In genomic region chr17:6548578-6549330, GRCh38 we compare ENCODE assay signal across 7 cellular contexts. TPM values are rescaled to one million over a fixed set of nuclear protein-coding genes. Genes with fewer than 3 reads are reported as not detected.
DNase-seq lines count a peak whose midpoint lies in the region; ATAC-seq, FAIRE-seq and TF ChIP-seq lines count a peak whose summit lies in the region.

No MANE protein-coding gene starts in this region.

- H3K27ac ChIP-seq in GM12878 (ENCODE audit: control insufficient read depth, insufficient read depth) (0 out of 2 replicates have a peak overlapping the region, but pooled peaks have one; percentile 32), osteoblast (ENCODE audit: low read depth, low read length) (no peak overlapping the region)

- peak; percentile 88 for FAIRE-seq in GM12878 (lab: Jason Lieb, UNC)

- peak overlapping the region in 1 of 2 donors; percentile 15 for H3K27ac Mint-ChIP-seq in effector memory CD8-positive, alpha-beta T cell

- POLR2A ChIA-PET in GM12878 (lab: Charles Lee), result interaction anchor here (0.5 kb wide), 1 partner anchor 18 kb away, joined by 4 read pairs; no protein-coding TSS in a partner anchor

- in situ Hi-C loops in GM12878 (cut with MboI), result no loop called here

- ATAC-seq in HG03108 (IDR thresholded peaks at IDR 0.05; ENCODE audit: unreplicated experiment) (peak; percentile 83), GM12878 (peak; percentile 83)
- no peak for ATAC-seq in effector memory CD8-positive, alpha-beta T cell (replicated peaks)

- RAD21 ChIA-PET in GM12878 (lab: Charles Lee; ENCODE audit: unreplicated experiment), result no interaction called here

- no peaks in the 10 kb centered on the region for H3K36me3 Mint-ChIP-seq in effector memory CD8-positive, alpha-beta T cell (ENCODE audit: insufficient read depth)

- peak; percentile 75 for DNase-seq in GM19238 (ENCODE audit: insufficient read length, low spot score)
- DNase-seq in GM12878 (ENCODE audit: low read depth, low spot score), result peak; percentile 28
- peak; percentile 88 for DNase-seq in osteoblast (ENCODE audit: insufficient read length, low spot score, missing footprints)
- DNase-seq in effector memory CD8-positive, alpha-beta T cell, result no peak
- DNase-seq in NCI-H1417 (lab: John Stamatoyannopoulos, UW), result no peak
- no peak for DNase-seq in GOT3 (lab: John Stamatoyannopoulos, UW)

- H3K9me3 Mint-ChIP-seq in effector memory CD8-positive, alpha-beta T cell, result no peaks in the 10 kb centered on the region

- TF ChIP-seq POLR2A in GM12878 (IDR thresholded peaks at IDR 0.05; ENCODE audit: low read depth, low read length), result no peak

- H3K79me2 ChIP-seq in GM12878 (ENCODE audit: control insufficient read depth, insufficient read depth, low read length) (no peaks in the 10 kb centered on the region), osteoblast (ENCODE audit: insufficient read depth, low read length) (no peaks in the 10 kb centered on the region)

- H3K4me1 Mint-ChIP-seq in effector memory CD8-positive, alpha-beta T cell (ENCODE audit: low read depth in 2 of 2), result peaks cover 4 to 10% of the 10 kb centered on the region in 2 donors

- SMC1A ChIA-PET in GM12878 (lab: Charles Lee; ENCODE audit: uncharacterized antibody, unreplicated experiment), result interaction anchor here (0.5 to 1.2 kb wide), 2 partner anchors 19 to 26 kb away, joined by 3 read pairs; no protein-coding TSS in a partner anchor

- peak overlapping the region; percentile 85 for H3K4me2 ChIP-seq in GM12878 (ENCODE audit: control insufficient read depth, insufficient read depth)
- peak overlapping the region; percentile 52 for H3K4me2 ChIP-seq in osteoblast (ENCODE audit: insufficient read depth, low read length)

- intact Hi-C loops in GM12878 (cut with micrococcal nuclease; ENCODE audit: unreplicated experiment), result no loop called here

- H3K4me3 ChIP-seq in GM12878 (no peak overlapping the region), osteoblast (ENCODE audit: insufficient read depth, low read length) (peak overlapping the region; percentile 17)

- peak overlapping the region; percentile 80 for H2AFZ ChIP-seq in GM12878 (ENCODE audit: control insufficient read depth, low read depth, low read length)
- H2AFZ ChIP-seq in osteoblast (ENCODE audit: low read length), result peak overlapping the region; percentile 31

- H4K20me1 ChIP-seq in GM12878 (ENCODE audit: control insufficient read depth, insufficient read depth) (no peaks in the 10 kb centered on the region; the same call in 1 of the 2 replicates), osteoblast (ENCODE audit: insufficient read depth, low read length) (peaks cover 29% of the 10 kb centered on the region)

- TF ChIP-seq CTCF in GM12878 (IDR thresholded peaks at IDR 0.05 in 2 of 3, conservative IDR thresholded peaks at IDR 0.05 in 1 of 3; ENCODE audit: control insufficient read depth in 2 of 3, extremely low read depth in 1 of 3, insufficient read depth in 1 of 3, low read depth in 3 of 3, low read length in 3 of 3) (no peak), osteoblast (IDR thresholded peaks at IDR 0.05; ENCODE audit: extremely low read depth, low read depth, low read length) (no peak)

- H3K27me3 ChIP-seq in GM12878 (replicated peaks in 1 of 2; ENCODE audit: control insufficient read depth in 2 of 2, insufficient read depth in 2 of 2, low read length in 1 of 2) (no peaks in the 10 kb centered on the region; a peak in 1 of 4 replicates), osteoblast (ENCODE audit: insufficient read depth, low read length) (no peaks in the 10 kb centered on the region)

- TF ChIP-seq EP300 in GM12878 (IDR thresholded peaks at IDR 0.05; ENCODE audit: borderline replicate concordance in 1 of 2, control insufficient read depth in 1 of 2, low read depth in 2 of 2, low read length in 2 of 2), result no peak

- H3K27me3 Mint-ChIP-seq in effector memory CD8-positive, alpha-beta T cell, result peaks cover 9 to 11% of the 10 kb centered on the region in 2 donors

- H3K9me3 ChIP-seq in GM12878 (replicated peaks; ENCODE audit: control insufficient read depth, insufficient read depth, low read length) (no peaks in the 10 kb centered on the region), osteoblast (ENCODE audit: low read depth, low read length) (no peaks in the 10 kb centered on the region)

- peaks cover 15% of the 10 kb centered on the region for H3K4me1 ChIP-seq in GM12878 (ENCODE audit: control insufficient read depth, insufficient read depth, low read length)
- H3K4me1 ChIP-seq in osteoblast (ENCODE audit: insufficient read depth, low read length), result peaks cover 13% of the 10 kb centered on the region

- H3K4me3 Mint-ChIP-seq in effector memory CD8-positive, alpha-beta T cell, result no peak overlapping the region

- WGBS in GM12878 (ENCODE audit: insufficient coverage, insufficient replicate concordance, low lambda C conversion rate, missing lambda C conversion rate), result 8% methylated on average over 11 of the region's 11 CpGs

- H3K36me3 ChIP-seq in GM12878 (ENCODE audit: control insufficient read depth in 2 of 2, insufficient read depth in 2 of 2, low read length in 1 of 2) (no peaks in the 10 kb centered on the region), osteoblast (ENCODE audit: insufficient read depth, low read length) (no peaks in the 10 kb centered on the region)

- H3K9ac ChIP-seq in GM12878 (ENCODE audit: control insufficient read depth, insufficient read depth, low read length), result no peak overlapping the region

- TF ChIP-seq RAD21 in GM12878 (IDR thresholded peaks at IDR 0.05; ENCODE audit: insufficient read depth, low read depth, low read length), result no peak

- CTCF ChIA-PET in GM12878 (lab: Yijun Ruan, JAX), result interaction anchor here (0.6 to 0.9 kb wide), 2 partner anchors 59 to 75 kb away, joined by 4 read pairs; no protein-coding TSS in a partner anchor

- no TSS peak for BruUV-seq in GM12878 (replicated peaks; lab: Mats Ljungman, UMichigan)

TF ChIP-seq in GM12878, 131 proteins besides CTCF, POLR2A, EP300 and RAD21 (continues in another document):
- TF ChIP-seq POU2F2 (IDR thresholded peaks at IDR 0.05; ENCODE audit: borderline replicate concordance, low read depth, low read length) (0 out of 3 replicates have a peak, but pooled peaks have one; percentile 7), RBBP5 (conservative IDR thresholded peaks at IDR 0.05) (no peak), STAT3 (IDR thresholded peaks at IDR 0.05; ENCODE audit: low read depth, low read length) (no peak), HDAC6 (IDR thresholded peaks at IDR 0.05; ENCODE audit: unreplicated experiment) (no peak), CREM (IDR thresholded peaks at IDR 0.05; ENCODE audit: low read depth) (peak; percentile 16; the same call in 1 of the 2 replicates), CHD4 (IDR thresholded peaks at IDR 0.05) (no peak), PKNOX1 (IDR thresholded peaks at IDR 0.05) (peak; percentile 94), TCF12 (IDR thresholded peaks at IDR 0.05; ENCODE audit: low read depth, low read length) (peak; percentile 41; the same call in 1 of the 2 replicates), BHLHE40 (IDR thresholded peaks at IDR 0.05; ENCODE audit: borderline replicate concordance in 1 of 2, low read depth in 2 of 2, low read length in 1 of 2) (peak in 1 of 2 experiments; percentile 10; a peak in 1 of 4 replicates), SKIL (IDR thresholded peaks at IDR 0.05; ENCODE audit: low read depth, poor library complexity, severe bottlenecking) (no peak)
- TF ChIP-seq, protein P1, sequence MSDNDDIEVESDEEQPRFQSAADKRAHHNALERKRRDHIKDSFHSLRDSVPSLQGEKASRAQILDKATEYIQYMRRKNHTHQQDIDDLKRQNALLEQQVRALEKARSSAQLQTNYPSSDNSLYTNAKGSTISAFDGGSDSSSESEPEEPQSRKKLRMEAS (IDR thresholded peaks at IDR 0.05; ENCODE audit: low read depth, low read length), result no peak

RNA-seq across cellular contexts. Expression of gene PITPNM3, which starts 7.6 kb away (rescaled TPM):
- total RNA-seq in GM12878 (2013; cell fraction: nucleolus; rRNA removed), result 2.3 and 2.4 TPM in 2 replicates
- 0.16 and 0.17 TPM in 2 replicates for total RNA-seq in GM12878 (2014; rRNA removed)
- total RNA-seq in GM12878 (2014; rRNA removed; fragmentation: Illumina TruSeq; extraction: Trizol), result 0.14 and 0.22 TPM in 2 replicates
- total RNA-seq in GM12878 (2021), result 0.21 and 0.49 TPM in 2 replicates
- polyA plus RNA-seq in GM12878 (2011; ENCODE audit: low read depth), result 0.12 TPM
- 0.16 and 0.27 TPM in 2 replicates for polyA plus RNA-seq in GM12878 (2011; rRNA removed)
- polyA plus RNA-seq in GM12878 (2011; cell fraction: cytosol; rRNA removed), result 0.18 and 0.22 TPM in 2 replicates
- polyA plus RNA-seq in GM12878 (2011; cell fraction: nucleus; rRNA removed), result 1.1 TPM in 2 replicates
- 0.34 and 0.38 TPM in 2 replicates for polyA plus RNA-seq in GM12878 (2012)
- polyA plus RNA-seq in GM12878 (2014; fragmentation: Illumina TruSeq; extraction: Trizol), result 0.08 and 0.15 TPM in 2 replicates
- under 1 TPM in 1 of 2 experiments, not detected in 1; 0.02 TPM for polyA plus RNA-seq in GM12878 (2014; fragmentation: Nextera tagmentation; extraction: Ambion mirVana)
- 0.19 and 0.47 TPM in 2 replicates for polyA plus RNA-seq in GM12878 (2014; rRNA removed)
- under 1 TPM; 0.19 to 0.33 TPM for polyA plus RNA-seq in GM12878 (2016; fragmentation: Nextera tagmentation; extraction: Ambion mirVana)
- 0.22 and 0.31 TPM in 2 replicates for polyA minus RNA-seq in GM12878 (2011; rRNA and poly(A)+ RNA removed)
- polyA minus RNA-seq in GM12878 (2011; cell fraction: cytosol; rRNA and poly(A)+ RNA removed), result 0.21 and 1.2 TPM in 2 replicates
- polyA minus RNA-seq in GM12878 (2011; cell fraction: nucleus; rRNA and poly(A)+ RNA removed), result 0.36 and 0.38 TPM in 2 replicates
- 1.8 TPM in 2 replicates for total RNA-seq in osteoblast

Comparison
In these comparisons a context has a peak if more than half of its experiments do, and no peak if none do; other contexts are left out.
1. DNase-seq: peak in GM19238 (single experiment), GM12878 (single experiment) and osteoblast (single experiment); none in effector memory CD8-positive, alpha-beta T cell (0 of 3), NCI-H1417 (0 of 3) and GOT3 (single experiment).